ENCODE assay signal across 1 cellular context in the genomic region with DNA sequence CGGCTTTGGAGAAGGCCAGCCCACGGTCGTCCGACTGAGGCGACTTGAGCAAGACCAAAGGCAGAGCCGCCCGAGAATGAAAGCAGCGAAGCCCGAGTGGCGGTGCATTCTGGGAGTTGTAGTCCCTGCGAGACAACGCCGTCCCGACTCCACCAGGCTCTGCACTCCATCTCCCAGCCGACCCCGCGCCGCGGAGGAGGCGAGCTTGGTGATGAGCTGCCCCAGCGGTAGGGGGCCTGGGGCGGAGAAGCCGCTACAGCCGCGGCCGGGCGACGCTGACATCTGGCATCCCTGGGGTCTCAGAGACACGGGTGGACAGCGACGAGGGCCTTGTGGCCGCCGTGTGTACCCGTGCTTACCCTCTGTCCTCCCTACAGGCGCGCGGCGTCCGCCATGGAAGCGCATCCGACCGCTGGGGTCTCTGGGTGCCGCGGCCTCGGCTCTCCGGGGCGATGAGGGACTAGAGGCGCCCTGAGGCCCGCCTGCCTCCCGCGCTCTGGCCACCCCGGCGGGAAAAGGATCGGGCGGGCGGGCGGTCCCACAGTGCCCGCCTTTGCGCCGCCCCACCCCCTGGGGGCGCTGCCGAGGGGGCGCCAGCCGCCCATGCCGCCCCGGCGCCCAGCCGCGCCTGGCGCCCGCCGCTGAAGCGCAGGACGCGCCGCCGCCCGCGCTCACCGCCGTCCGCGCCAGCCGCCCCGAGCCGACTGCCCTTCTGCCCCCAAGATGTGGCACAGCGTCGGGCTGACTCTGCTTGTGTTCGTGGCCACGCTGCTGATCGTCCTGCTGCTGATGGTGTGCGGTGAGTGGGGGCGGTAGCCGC.
TF ChIP-seq lines count a peak whose summit lies in the region.

Gene SMIM13, plus strand, starts transcription at position 244 of the 820 bp plus-strand sequence. Its CDS starts 480 bp downstream, at position 724.

TF ChIP-seq in K562, 482 proteins besides CTCF, POLR2A, EP300 and RAD21 (continued from another document and continues in another):
- TF ChIP-seq ZC3H11A (IDR thresholded peaks at IDR 0.05; ENCODE audit: low read depth, low read length) (no peak), MAFK (IDR thresholded peaks at IDR 0.05; ENCODE audit: low read length) (no peak), L3MBTL2 (IDR thresholded peaks at IDR 0.05) (peak; percentile 79; the same call in 1 of the 2 replicates), CEBPG (CRISPR knock-in tag; IDR thresholded peaks at IDR 0.05) (peak; percentile 71; the same call in 1 of the 2 replicates), CEBPG (tag; conservative IDR thresholded peaks at IDR 0.05 in 1 of 2, IDR thresholded peaks at IDR 0.05 in 1 of 2) (peak; percentile 65 to 86; a peak in 3 of 4 replicates), PHF8 (IDR thresholded peaks at IDR 0.05; ENCODE audit: borderline replicate concordance, low read length) (peak; percentile 92; the same call in 1 of the 2 replicates), GTF2E2 (tag; IDR thresholded peaks at IDR 0.05) (no peak; the same call in 1 of the 2 replicates), ZBED1 (IDR thresholded peaks at IDR 0.05) (peak; percentile 67; the same call in 1 of the 2 replicates), ZNF583 (CRISPR knock-in tag; IDR thresholded peaks at IDR 0.05) (peak; percentile 39; the same call in 1 of the 2 replicates), TARDBP (IDR thresholded peaks at IDR 0.05) (peak; percentile 78; the same call in 1 of the 2 replicates), RFX1 (IDR thresholded peaks at IDR 0.05) (no peak), GATAD2B (IDR thresholded peaks at IDR 0.05; ENCODE audit: borderline replicate concordance) (peak; percentile 90), NFE2L1 (tag; IDR thresholded peaks at IDR 0.05; ENCODE audit: borderline replicate concordance, low read depth) (no peak), SRSF3 (IDR thresholded peaks at IDR 0.05; ENCODE audit: insufficient read depth, low read length) (no peak), BRF1 (IDR thresholded peaks at IDR 0.05; ENCODE audit: borderline replicate concordance, extremely low read depth, insufficient read length) (no peak), AFF4 (CRISPR knock-in tag; IDR thresholded peaks at IDR 0.05) (0 out of 2 replicates have a peak, but pooled peaks have one; percentile 65), ZNF785 (CRISPR knock-in tag; IDR thresholded peaks at IDR 0.05) (no peak), TRIM28 (IDR thresholded peaks at IDR 0.05) (peak; percentile 96), ZNF592 (IDR thresholded peaks at IDR 0.05) (peak; percentile 52; the same call in 1 of the 2 replicates), ZEB2 (IDR thresholded peaks at IDR 0.05) (no peak), RCOR1 (IDR thresholded peaks at IDR 0.05; ENCODE audit: borderline replicate concordance in 1 of 2, low read depth in 2 of 2, low read length in 2 of 2) (peak in 1 of 2 experiments; percentile 43; a peak in 2 of 4 replicates), ESRRA (IDR thresholded peaks at IDR 0.05; ENCODE audit: borderline replicate concordance, low read depth) (peak; percentile 72), ZNF197 (CRISPR knock-in tag; IDR thresholded peaks at IDR 0.05; ENCODE audit: low read depth) (peak; percentile 92; the same call in 1 of the 2 replicates), CBFB (CRISPR knock-in tag; IDR thresholded peaks at IDR 0.05) (no peak), ZNF316 (IDR thresholded peaks at IDR 0.05) (peak; percentile 96), HMG20A (CRISPR knock-in tag; conservative IDR thresholded peaks at IDR 0.05) (no peak), STAG1 (CRISPR knock-in tag; IDR thresholded peaks at IDR 0.05; ENCODE audit: borderline replicate concordance) (no peak), ATF2 (CRISPR knock-in tag; IDR thresholded peaks at IDR 0.05) (no peak), RUNX1 (IDR thresholded peaks at IDR 0.05; ENCODE audit: low read depth) (no peak), XRCC3 (IDR thresholded peaks at IDR 0.05) (no peak), CEBPB (tag; IDR thresholded peaks at IDR 0.05) (peak; percentile 96), POLR2B (IDR thresholded peaks at IDR 0.05; ENCODE audit: low read depth, partially characterized antibody) (peak; percentile 66), ZNF766 (CRISPR knock-in tag; conservative IDR thresholded peaks at IDR 0.05) (peak; percentile 90), TFAP4 (CRISPR knock-in tag; IDR thresholded peaks at IDR 0.05; ENCODE audit: borderline replicate concordance) (peak; percentile 85), SMARCA4 (IDR thresholded peaks at IDR 0.05) (0 out of 2 replicates have a peak, but pooled peaks have one; percentile 7), TRIM24 (IDR thresholded peaks at IDR 0.05) (peak in 1 of 2 experiments; percentile 81; a peak in 1 of 4 replicates), BHLHE40 (IDR thresholded peaks at IDR 0.05; ENCODE audit: low read length) (no peak; the same call in 1 of the 2 replicates), ZNF175 (CRISPR knock-in tag; IDR thresholded peaks at IDR 0.05; ENCODE audit: low read depth) (peak; percentile 51), HMGN3 (IDR thresholded peaks at IDR 0.05; ENCODE audit: borderline replicate concordance, extremely low read depth, insufficient read length, low read depth, low read length) (no peak), POLR2AphosphoS5 (IDR thresholded peaks at IDR 0.05; ENCODE audit: control insufficient read depth, insufficient read depth, low read depth, low read length) (no peak; the same call in 1 of the 2 replicates), MECOM (CRISPR knock-in tag; IDR thresholded peaks at IDR 0.05) (no peak), CHD4 (IDR thresholded peaks at IDR 0.05; ENCODE audit: insufficient read depth, insufficient replicate concordance, low read depth, low read length, poor library complexity, severe bottlenecking) (no peak), MAX (CRISPR knock-in tag; IDR thresholded peaks at IDR 0.05) (peak; percentile 67)
- TF ChIP-seq, protein P1, sequence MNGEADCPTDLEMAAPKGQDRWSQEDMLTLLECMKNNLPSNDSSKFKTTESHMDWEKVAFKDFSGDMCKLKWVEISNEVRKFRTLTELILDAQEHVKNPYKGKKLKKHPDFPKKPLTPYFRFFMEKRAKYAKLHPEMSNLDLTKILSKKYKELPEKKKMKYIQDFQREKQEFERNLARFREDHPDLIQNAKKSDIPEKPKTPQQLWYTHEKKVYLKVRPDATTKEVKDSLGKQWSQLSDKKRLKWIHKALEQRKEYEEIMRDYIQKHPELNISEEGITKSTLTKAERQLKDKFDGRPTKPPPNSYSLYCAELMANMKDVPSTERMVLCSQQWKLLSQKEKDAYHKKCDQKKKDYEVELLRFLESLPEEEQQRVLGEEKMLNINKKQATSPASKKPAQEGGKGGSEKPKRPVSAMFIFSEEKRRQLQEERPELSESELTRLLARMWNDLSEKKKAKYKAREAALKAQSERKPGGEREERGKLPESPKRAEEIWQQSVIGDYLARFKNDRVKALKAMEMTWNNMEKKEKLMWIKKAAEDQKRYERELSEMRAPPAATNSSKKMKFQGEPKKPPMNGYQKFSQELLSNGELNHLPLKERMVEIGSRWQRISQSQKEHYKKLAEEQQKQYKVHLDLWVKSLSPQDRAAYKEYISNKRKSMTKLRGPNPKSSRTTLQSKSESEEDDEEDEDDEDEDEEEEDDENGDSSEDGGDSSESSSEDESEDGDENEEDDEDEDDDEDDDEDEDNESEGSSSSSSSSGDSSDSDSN (IDR thresholded peaks at IDR 0.05; ENCODE audit: borderline replicate concordance in 1 of 2, low read depth in 2 of 2, low read length in 2 of 2), result peak in 1 of 2 experiments; percentile 84; a peak in 2 of 4 replicates
